Comparison of ENCODE assay signal across 10 cellular contexts in the genomic region with DNA sequence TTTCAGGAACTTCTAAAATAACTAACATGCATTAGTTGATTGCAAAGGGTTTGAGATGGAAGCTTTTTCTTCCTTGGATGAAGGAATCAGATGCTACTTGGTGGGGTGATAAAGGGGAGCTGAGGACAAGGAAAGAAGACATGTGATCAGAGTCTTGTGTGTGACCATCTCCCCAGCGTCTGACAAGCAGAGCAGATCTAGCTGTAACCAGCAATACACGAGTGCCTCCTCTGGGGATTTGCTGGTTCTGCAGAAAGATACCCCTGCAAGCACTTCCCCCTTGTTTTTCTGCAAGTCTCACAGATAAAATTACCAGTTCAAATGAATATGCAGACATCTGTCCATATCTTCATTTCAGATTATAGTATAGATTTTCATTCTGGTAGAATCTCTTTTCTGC. TPM values are rescaled to one million over a fixed set of nuclear protein-coding genes. Genes with fewer than 3 reads are reported as not detected.
DNase-seq lines count a peak whose midpoint lies in the region; ATAC-seq and TF ChIP-seq lines count a peak whose summit lies in the region.
"Had no signal": no experiment of that assay in that cellular context is flagged by ENCODE, and none has a peak within 500 bp of the region (broad histone marks: within the 10 kb centered on the region; RNA-seq: fewer than 3 reads in every experiment).

No MANE protein-coding gene starts in this region.

- H3K9me2 ChIP-seq in Loucy (replicated peaks; ENCODE audit: low read depth, low read length) = no peaks in the 10 kb centered on the region

- H3K27ac Mint-ChIP-seq in activated CD4-positive, alpha-beta memory T cell treated with anti-CD3 and anti-CD28 coated beads for 36 hours = no peak overlapping the region
- H3K27ac Mint-ChIP-seq: activated naive CD4-positive, alpha-beta T cell treated with anti-CD3 and anti-CD28 coated beads, Interleukin-2, amount 50 U/mL, for 24 hours had no signal

- peak overlapping the region; percentile 57 for H3K4me3 ChIP-seq in Loucy (ENCODE audit: low read length, poor library complexity, severe bottlenecking)
- no peak overlapping the region for H3K4me3 ChIP-seq in esophagus muscularis mucosa
- H3K4me3 ChIP-seq in suprapubic skin = no peak overlapping the region

- H3K9ac ChIP-seq in Loucy (ENCODE audit: low read depth, low read length, poor library complexity, severe bottlenecking) = peak overlapping the region; percentile 57
- H3K9ac ChIP-seq: parathyroid adenoma had no signal

- peak; percentile 58 for DNase-seq in RKO (ENCODE audit: low spot score)
- peak; percentile 58 for DNase-seq in iPS-NIHi7 (ENCODE audit: extremely low spot score)
- no peak for DNase-seq in esophagus muscularis mucosa (ENCODE audit: extremely low spot score)
- DNase-seq in activated CD4-positive, alpha-beta memory T cell treated with anti-CD3 and anti-CD28 coated beads for 36 hours = no peak
- DNase-seq in suprapubic skin (ENCODE audit: low spot score in 2 of 2) = no peak

- intact Hi-C loops in esophagus muscularis mucosa (cut with DNase I) = no loop called here
- intact Hi-C loops in activated CD4-positive, alpha-beta memory T cell treated with anti-CD3 and anti-CD28 coated beads for 36 hours (cut with micrococcal nuclease) = no loop called here

- H3K9me3 ChIP-seq in Loucy (ENCODE audit: insufficient read depth, low read depth, low read length) = no peaks in the 10 kb centered on the region
- H3K9me3 ChIP-seq in esophagus muscularis mucosa = no peaks in the 10 kb centered on the region
- no peaks in the 10 kb centered on the region for H3K9me3 ChIP-seq in suprapubic skin

- no peaks in the 10 kb centered on the region for H3K79me2 ChIP-seq in Loucy (ENCODE audit: insufficient read depth, low read length)
- H3K79me2 ChIP-seq: parathyroid adenoma had no signal

- no peaks in the 10 kb centered on the region for H4K20me1 ChIP-seq in Loucy (ENCODE audit: insufficient read depth, low read length, poor library complexity, severe bottlenecking)

- H3K4me1 Mint-ChIP-seq in activated CD4-positive, alpha-beta memory T cell treated with anti-CD3 and anti-CD28 coated beads for 36 hours (ENCODE audit: low read depth) = no peaks in the 10 kb centered on the region
- H3K4me1 Mint-ChIP-seq: activated naive CD4-positive, alpha-beta T cell treated with anti-CD3 and anti-CD28 coated beads, Interleukin-2, amount 50 U/mL, for 24 hours had no signal

- no peak overlapping the region for H3K4me3 Mint-ChIP-seq in activated CD4-positive, alpha-beta memory T cell treated with anti-CD3 and anti-CD28 coated beads for 36 hours
- H3K4me3 Mint-ChIP-seq: activated naive CD4-positive, alpha-beta T cell treated with anti-CD3 and anti-CD28 coated beads, Interleukin-2, amount 50 U/mL, for 24 hours had no signal

- H3K27me3 ChIP-seq in Loucy (ENCODE audit: insufficient read depth, low read length, poor library complexity, severe bottlenecking) (no peaks in the 10 kb centered on the region), esophagus muscularis mucosa (peaks cover 0 to 20% (median 5%) of the 10 kb centered on the region in 4 donors), suprapubic skin (peaks cover 29% of the 10 kb centered on the region)

- 0 out of 3 replicates have a peak, but pooled peaks have one; percentile 34 for TF ChIP-seq CTCF in GM12872 (IDR thresholded peaks at IDR 0.05; ENCODE audit: insufficient read depth, low read depth, low read length)
- TF ChIP-seq CTCF in Loucy (conservative IDR thresholded peaks at IDR 0.05; ENCODE audit: low read length) = peak; percentile 82
- no peak for TF ChIP-seq CTCF in esophagus muscularis mucosa (IDR thresholded peaks at IDR 0.05)
- TF ChIP-seq CTCF in suprapubic skin (IDR thresholded peaks at IDR 0.05) = no peak

- TF ChIP-seq EP300 in esophagus muscularis mucosa (IDR thresholded peaks at IDR 0.05) (no peak), suprapubic skin (IDR thresholded peaks at IDR 0.05) (no peak)

- ATAC-seq in HG02642 (IDR thresholded peaks at IDR 0.05; ENCODE audit: poor library complexity, unreplicated experiment) = no peak

- CTCF ChIA-PET in activated CD4-positive, alpha-beta memory T cell treated with anti-CD3 and anti-CD28 coated beads for 36 hours (lab: Charles Lee) = interaction anchor here (0.7 kb wide), 1 partner anchor 1383 kb away, joined by 3 read pairs; no protein-coding TSS in a partner anchor

- no peak for TF ChIP-seq POLR2A in esophagus muscularis mucosa (IDR thresholded peaks at IDR 0.05; ENCODE audit: low read depth)
- no peak for TF ChIP-seq POLR2A in suprapubic skin (IDR thresholded peaks at IDR 0.05)

- H3K4me1 ChIP-seq in Loucy (ENCODE audit: insufficient read depth, low read length, poor library complexity, severe bottlenecking) (peaks cover 39% of the 10 kb centered on the region), esophagus muscularis mucosa (peaks cover 0 to 18% (median 12%) of the 10 kb centered on the region in 4 donors), suprapubic skin (peaks cover 10% of the 10 kb centered on the region)
- H3K4me1 ChIP-seq: parathyroid adenoma had no signal

- H3K36me3 ChIP-seq in Loucy (ENCODE audit: insufficient read depth, low read length) = no peaks in the 10 kb centered on the region
- H3K36me3 ChIP-seq in esophagus muscularis mucosa = no peaks in the 10 kb centered on the region
- H3K36me3 ChIP-seq in suprapubic skin = no peaks in the 10 kb centered on the region

- peak overlapping the region; percentile 65 for H3K4me2 ChIP-seq in Loucy (ENCODE audit: low read depth, low read length, poor library complexity, severe bottlenecking)

- H2AFZ ChIP-seq in Loucy (ENCODE audit: low read length) = peak overlapping the region; percentile 98
- H2AFZ ChIP-seq: parathyroid adenoma had no signal

- 7% methylated on average over 2 of the region's 2 CpGs for WGBS in esophagus muscularis mucosa
- 10% methylated on average over 2 of the region's 2 CpGs for WGBS in suprapubic skin

- peaks cover 1% of the 10 kb centered on the region for H3K36me3 Mint-ChIP-seq in activated CD4-positive, alpha-beta memory T cell treated with anti-CD3 and anti-CD28 coated beads for 36 hours
- H3K36me3 Mint-ChIP-seq: activated naive CD4-positive, alpha-beta T cell treated with anti-CD3 and anti-CD28 coated beads, Interleukin-2, amount 50 U/mL, for 24 hours had no signal

- POLR2A ChIA-PET in activated CD4-positive, alpha-beta memory T cell treated with anti-CD3 and anti-CD28 coated beads for 36 hours (lab: Charles Lee) = no interaction called here

- H3K27me3 Mint-ChIP-seq in activated CD4-positive, alpha-beta memory T cell treated with anti-CD3 and anti-CD28 coated beads for 36 hours = peaks cover 10% of the 10 kb centered on the region

- no peaks in the 10 kb centered on the region; the same call in 1 of the 2 replicates for H3F3A ChIP-seq in Loucy (ENCODE audit: low read depth)

- peaks cover 12% of the 10 kb centered on the region for H3K9me3 Mint-ChIP-seq in activated CD4-positive, alpha-beta memory T cell treated with anti-CD3 and anti-CD28 coated beads for 36 hours
- H3K9me3 Mint-ChIP-seq: activated naive CD4-positive, alpha-beta T cell treated with anti-CD3 and anti-CD28 coated beads, Interleukin-2, amount 50 U/mL, for 24 hours had no signal

- H3K27ac ChIP-seq in esophagus muscularis mucosa (replicated peaks in 1 of 4) = no peak overlapping the region
- H3K27ac ChIP-seq in suprapubic skin = no peak overlapping the region
- H3K27ac ChIP-seq: parathyroid adenoma had no signal

RNA-seq across cellular contexts. Expression of gene CDH7, which starts 2.7 kb away (rescaled TPM):
- total RNA-seq in esophagus muscularis mucosa (under 1 TPM in 2 of 4 donors, not detected in 2; 0.06 to 0.33 TPM), suprapubic skin (under 1 TPM in 1 of 4 donors, not detected in 3; 0.24 TPM)
- not detected for total RNA-seq in activated CD4-positive, alpha-beta memory T cell treated with anti-CD3 and anti-CD28 coated beads for 36 hours

Comparison
In these comparisons a context has a peak if more than half of its experiments do, and no peak if none do; other contexts are left out.
1. CTCF ChIP-seq: peak in GM12872 (single experiment) and Loucy (single experiment); none in esophagus muscularis mucosa (0 of 3) and suprapubic skin (0 of 2).
2. DNase-seq: peak in RKO (single experiment) and iPS-NIHi7 (single experiment); none in esophagus muscularis mucosa (single experiment), activated CD4-positive, alpha-beta memory T cell treated with anti-CD3 and anti-CD28 coated beads for 36 hours (single experiment) and suprapubic skin (0 of 2).